8 cellular contexts compared by ENCODE assay signal in the genomic region with DNA sequence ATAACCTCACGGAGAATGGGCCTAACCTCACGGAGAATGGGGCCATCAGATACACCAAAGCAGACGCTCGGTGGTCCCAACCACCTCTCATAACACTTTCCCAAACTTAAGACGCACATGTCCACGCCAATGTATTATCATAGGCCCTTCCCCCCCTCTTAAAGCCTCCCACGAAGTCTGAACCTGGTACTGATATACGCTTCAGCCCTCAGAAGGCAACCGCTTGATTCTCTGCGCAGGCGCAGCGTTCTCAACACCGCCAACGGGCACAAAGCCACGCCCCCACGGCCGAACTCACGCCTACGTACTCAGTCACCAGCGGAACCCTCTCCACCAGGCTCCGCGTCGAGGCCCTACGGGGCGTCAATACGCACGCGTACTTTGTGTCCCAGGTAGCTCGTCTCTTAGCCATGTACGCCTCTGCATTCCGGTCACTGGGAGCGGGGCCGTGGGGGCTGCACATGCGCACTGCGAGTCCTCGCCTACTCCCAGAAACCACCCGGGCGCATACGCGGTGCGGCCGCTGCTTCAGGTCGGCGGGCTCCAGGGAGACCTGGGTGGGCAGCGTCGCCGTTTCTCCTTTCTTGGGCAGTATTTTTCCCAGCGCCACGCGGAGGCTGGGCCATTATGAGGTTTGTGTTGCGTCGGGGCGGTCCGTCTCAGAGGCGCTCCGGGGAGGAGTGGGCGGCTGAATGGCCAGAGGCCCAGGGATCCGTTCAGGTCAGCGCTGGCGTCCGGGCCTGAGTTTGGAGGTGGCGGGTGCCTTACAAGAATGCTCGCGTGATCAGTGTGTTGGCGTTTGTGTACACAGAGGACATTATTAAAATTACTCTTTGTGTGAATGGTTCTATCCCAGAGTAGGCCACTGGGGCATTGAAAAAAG.
DNase-seq lines count a peak whose midpoint lies in the region; ATAC-seq and TF ChIP-seq lines count a peak whose summit lies in the region.

No MANE protein-coding gene starts in this region.

- H3K36me3 Mint-ChIP-seq in memory B cell = peaks cover 27% of the 10 kb centered on the region

- no peaks in the 10 kb centered on the region for H3K27me3 Mint-ChIP-seq in memory B cell

- ATAC-seq in HG02885 (IDR thresholded peaks at IDR 0.05; ENCODE audit: poor library complexity, unreplicated experiment) (peak; percentile 64), memory B cell (ENCODE audit: low read depth) (peak; percentile 95)

- H3K36me3 ChIP-seq in endocrine pancreas (ENCODE audit: control insufficient read depth, insufficient read depth, low read length) = peaks cover 18% of the 10 kb centered on the region

- peak overlapping the region; percentile 95 for H3K4me3 Mint-ChIP-seq in memory B cell

- DNase-seq in DMS79 (lab: John Stamatoyannopoulos, UW) = peak; percentile 91
- peak; percentile 88 for DNase-seq in NCI-H524 treated with DMSO at 0.1 percent for 48 hours (lab: John Stamatoyannopoulos, UW)
- DNase-seq in activated CD8-positive, alpha-beta memory T cell treated with anti-CD3 and anti-CD28 coated beads, Interleukin-2, amount 50 U/mL, for 4 hours = peak; percentile 75
- DNase-seq in memory B cell (ENCODE audit: low spot score in 2 of 2) = peak; percentile 72 to 81
- DNase-seq in stimulated activated CD4-positive, alpha-beta T cell treated with anti-CD3 and anti-CD28 coated beads, TNF-alpha, amount 100 ng/mL, for 1 hour (ENCODE audit: low read depth in 3 of 3, low spot score in 1 of 3) = peak; percentile 34 to 63 (median 37)
- DNase-seq in GM10266 (ENCODE audit: extremely low spot score) = no peak

- no peaks in the 10 kb centered on the region for H3K27me3 ChIP-seq in endocrine pancreas (ENCODE audit: control insufficient read depth, insufficient read depth, low read length)

- peak overlapping the region; percentile 96 for H3K9ac ChIP-seq in endocrine pancreas (ENCODE audit: control insufficient read depth, insufficient read depth, low read length)

- TF ChIP-seq CTCF in GM10266 (IDR thresholded peaks at IDR 0.05; ENCODE audit: control insufficient read depth, insufficient read depth, low read depth, missing control alignments) = no peak

- H3K27ac Mint-ChIP-seq in memory B cell = peak overlapping the region; percentile 96

- peaks cover 19% of the 10 kb centered on the region for H3K9me3 Mint-ChIP-seq in memory B cell

- H3K4me1 Mint-ChIP-seq in memory B cell = peaks cover 16% of the 10 kb centered on the region

- H3K9me3 ChIP-seq in endocrine pancreas (ENCODE audit: control insufficient read depth, low read length) = peaks cover 8% of the 10 kb centered on the region

- H3K4me3 ChIP-seq in endocrine pancreas (ENCODE audit: control insufficient read depth, insufficient read depth, low read length) = peak overlapping the region; percentile 91

- H3K4me1 ChIP-seq in endocrine pancreas (ENCODE audit: control insufficient read depth, insufficient read depth, low read length) = peaks cover 12% of the 10 kb centered on the region
